ENCODE assay signal across 13 cellular contexts in the genomic region with DNA sequence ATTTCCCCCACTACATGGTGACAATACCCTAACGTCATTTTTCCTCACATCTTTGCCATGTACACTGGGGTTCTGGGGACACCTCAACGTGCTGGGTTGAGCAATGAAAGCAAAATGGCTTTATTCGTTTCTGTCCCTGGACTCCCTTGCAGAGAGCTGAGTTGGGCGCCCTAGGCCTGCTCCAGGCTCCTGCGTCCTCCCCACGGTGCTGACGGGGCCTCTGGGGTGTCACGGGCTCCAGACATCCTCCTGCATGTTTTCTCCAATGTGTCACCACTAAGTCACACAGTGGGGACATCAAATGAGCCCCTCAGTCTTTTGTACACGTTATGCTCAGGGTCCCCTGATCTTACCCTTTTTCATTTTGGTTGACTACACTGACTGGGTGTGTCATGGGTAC.
DNase-seq lines count a peak whose midpoint lies in the region; ATAC-seq, FAIRE-seq and TF ChIP-seq lines count a peak whose summit lies in the region.
"Had no signal": no experiment of that assay in that cellular context is flagged by ENCODE, and none has a peak within 500 bp of the region (broad histone marks: within the 10 kb centered on the region; RNA-seq: fewer than 3 reads in every experiment).

No MANE protein-coding gene starts in this region.

- BruUV-seq in HepG2 (replicated peaks; lab: Mats Ljungman, UMichigan) (TSS peak; percentile 75), A673 (replicated peaks; lab: Mats Ljungman, UMichigan) (no TSS peak)

- H4K20me1 ChIP-seq in HepG2 (ENCODE audit: insufficient read depth, low read length) = no peaks in the 10 kb centered on the region
- no peaks in the 10 kb centered on the region for H4K20me1 ChIP-seq in H1 (replicated peaks in 1 of 2; ENCODE audit: control insufficient read depth in 1 of 2, insufficient read depth in 2 of 2, low read length in 2 of 2)
- H4K20me1 ChIP-seq: BLaER1 had no signal

- no peak overlapping the region; the same call in 1 of the 2 replicates for H4K8ac ChIP-seq in H1 (ENCODE audit: extremely low read depth, insufficient read depth, low read length)
- H4K8ac ChIP-seq in neuronal stem cell (ENCODE audit: low read depth, low read length) = no peak overlapping the region

- H3K79me1 ChIP-seq in H1 (ENCODE audit: low read depth, low read length) (no peaks in the 10 kb centered on the region), neuronal stem cell (ENCODE audit: low read depth, low read length) (peaks cover 3% of the 10 kb centered on the region)

- peak overlapping the region; percentile 86 for H3K4me2 ChIP-seq in HepG2 (ENCODE audit: low read depth, low read length)
- H3K4me2 ChIP-seq in H1 (ENCODE audit: insufficient read depth in 1 of 2, low read depth in 2 of 2, low read length in 2 of 2) = no peak overlapping the region
- no peak overlapping the region for H3K4me2 ChIP-seq in neuronal stem cell (ENCODE audit: insufficient read depth, low read length, poor library complexity, severe bottlenecking)
- H3K4me2 ChIP-seq: BLaER1 had no signal

- H3K79me2 ChIP-seq in HepG2 (ENCODE audit: insufficient read depth, low read length) = peaks cover 2% of the 10 kb centered on the region
- no peaks in the 10 kb centered on the region for H3K79me2 ChIP-seq in H1 (ENCODE audit: control insufficient read depth in 1 of 2, insufficient read depth in 2 of 2, low read length in 2 of 2)

- FAIRE-seq in HepG2 (lab: Jason Lieb, UNC) = no peak
- no peak for FAIRE-seq in H1 (lab: Jason Lieb, UNC)
- FAIRE-seq: A204.1 had no signal

- H3K9me3 ChIP-seq in HepG2 (ENCODE audit: low read length) (no peaks in the 10 kb centered on the region), right lobe of liver (no peaks in the 10 kb centered on the region), H1 (ENCODE audit: insufficient read depth in 2 of 2, low read depth in 1 of 2, low read length in 1 of 2) (peaks cover 0 to 5% of the 10 kb centered on the region in 2 experiments; a peak in 1 of 4 replicates), neuronal stem cell (replicated peaks in 1 of 2; ENCODE audit: control insufficient read depth in 2 of 2, insufficient read depth in 1 of 2, low read depth in 1 of 2, low read length in 2 of 2) (peaks cover 0 to 2% of the 10 kb centered on the region in 2 donors), A673 (ENCODE audit: low read depth, low read length, poor library complexity, severe bottlenecking) (no peaks in the 10 kb centered on the region)

- ATAC-seq in HepG2 = peak; percentile 2; the same call in 2 of the 3 replicates
- ATAC-seq in right lobe of liver = no peak
- ATAC-seq in HG03378 (IDR thresholded peaks at IDR 0.05; ENCODE audit: unreplicated experiment) = no peak

- H3K56ac ChIP-seq in H1 (replicated peaks; ENCODE audit: insufficient read length, low read depth, low read length) = no peak overlapping the region

- H3K4me3 ChIP-seq in HepG2 (replicated peaks in 1 of 3; ENCODE audit: insufficient read depth in 1 of 3, low read depth in 2 of 3, low read length in 3 of 3) = peak overlapping the region in 1 of 3 experiments; percentile 65; a peak in 2 of 6 replicates
- H3K4me3 ChIP-seq in right lobe of liver = no peak overlapping the region
- no peak overlapping the region for H3K4me3 ChIP-seq in H1 (ENCODE audit: extremely low read depth in 1 of 4, insufficient read depth in 2 of 4, low read depth in 3 of 4, low read length in 4 of 4)
- H3K4me3 ChIP-seq in neuronal stem cell (ENCODE audit: low read length in 2 of 2) = no peak overlapping the region
- no peak overlapping the region for H3K4me3 ChIP-seq in A673 (ENCODE audit: low read depth, low read length, poor library complexity, severe bottlenecking)
- H3K4me3 ChIP-seq: BLaER1 had no signal

- CTCF ChIA-PET in HepG2 (lab: Yijun Ruan, JAX; ENCODE audit: low intra/inter-chr PET ratio, low total read pairs) (no interaction called here), H1 (lab: Charles Lee; ENCODE audit: partially characterized antibody) (no interaction called here), A673 (lab: Charles Lee) (no interaction called here)

- DNase-seq in HepG2 (ENCODE audit: low spot score) (no peak), right lobe of liver (no peak), H1 (ENCODE audit: low read depth in 1 of 2, low spot score in 2 of 2) (no peak), neuronal stem cell (ENCODE audit: low spot score) (no peak), A673 (ENCODE audit: low spot score) (no peak)
- DNase-seq in stimulated activated CD4-positive, alpha-beta T cell treated with anti-CD3 and anti-CD28 coated beads, Interleukin-2, amount 100 ng/mL, for 48 hours = no peak
- DNase-seq: CD4-positive, alpha-beta memory T cell; DMS79 treated with DMSO at 0.1 percent for 48 hours; GF-D8; GOT3 had no signal

- WGBS in HepG2 (ENCODE audit: low lambda C conversion rate) = 80% methylated on average over 8 of the region's 9 CpGs
- WGBS in right lobe of liver (ENCODE audit: insufficient coverage, low coverage, low lambda C conversion rate, missing lambda C conversion rate) = 82% methylated on average over 4 of the region's 9 CpGs
- WGBS in H1 (ENCODE audit: extremely low coverage in 1 of 2, insufficient coverage in 1 of 2, insufficient read length in 1 of 2, insufficient replicate concordance in 2 of 2, low coverage in 1 of 2, low lambda C conversion rate in 2 of 2, missing lambda C conversion rate in 1 of 2), 2 experiments = 88% methylated on average over 9 of the region's 9 CpGs; no CpG with 5 or more reads in 1 of the 2 experiments
- WGBS in neuronal stem cell (ENCODE audit: extremely low coverage in 2 of 2, insufficient read length in 2 of 2, insufficient replicate concordance in 1 of 2), 2 donors = no CpG with 5 or more reads among the region's 9 CpGs

- no peak overlapping the region for H2AK5ac ChIP-seq in H1 (ENCODE audit: low read depth, low read length)
- H2AK5ac ChIP-seq in neuronal stem cell (ENCODE audit: low read depth, low read length) = peak overlapping the region; percentile 42

- peak overlapping the region; percentile 74 for H3K9ac ChIP-seq in HepG2 (ENCODE audit: insufficient read depth, low read depth, low read length)
- no peak overlapping the region for H3K9ac ChIP-seq in H1 (replicated peaks in 1 of 4; ENCODE audit: extremely low read depth in 1 of 4, low read depth in 3 of 4, low read length in 3 of 4)
- H3K9ac ChIP-seq in neuronal stem cell (ENCODE audit: low read depth, low read length, poor library complexity) = no peak overlapping the region
- H3K9ac ChIP-seq: BLaER1 had no signal

- H3K23ac ChIP-seq in H1 (ENCODE audit: insufficient read length) = no peak overlapping the region
- no peak overlapping the region for H3K23ac ChIP-seq in neuronal stem cell (ENCODE audit: low read depth, low read length, poor library complexity)

- 0 out of 2 replicates have a peak overlapping the region, but pooled peaks have one; percentile 32 for H2BK20ac ChIP-seq in H1 (ENCODE audit: low read length)

- H3K14ac ChIP-seq in H1 (ENCODE audit: insufficient read length) = no peak overlapping the region
- no peak overlapping the region for H3K14ac ChIP-seq in neuronal stem cell (ENCODE audit: low read length)

- POLR2A ChIA-PET in HepG2 (lab: Yijun Ruan, JAX) (interaction anchor here (0.8 to 2.2 kb wide), 6 partner anchors 9 to 196 kb away, joined by 3 to 13 read pairs (median 5); no protein-coding TSS in a partner anchor), H1 (lab: Charles Lee; ENCODE audit: partially characterized antibody) (no interaction called here), A673 (lab: Charles Lee; ENCODE audit: low non-redundant PET) (no interaction called here)

- H3K36me3 ChIP-seq in HepG2 (replicated peaks in 1 of 2; ENCODE audit: control insufficient read depth in 1 of 2, insufficient read depth in 2 of 2, low read length in 2 of 2) = no peaks in the 10 kb centered on the region; a peak in 2 of 5 replicates
- H3K36me3 ChIP-seq in right lobe of liver = no peaks in the 10 kb centered on the region
- peaks cover 0 to 6% (median under 1%) of the 10 kb centered on the region in 4 experiments; a peak in 3 of 8 replicates for H3K36me3 ChIP-seq in H1 (ENCODE audit: control insufficient read depth in 2 of 4, insufficient read depth in 4 of 4, low read length in 3 of 4)
- peaks cover 0 to 9% of the 10 kb centered on the region in 2 donors for H3K36me3 ChIP-seq in neuronal stem cell (replicated peaks in 1 of 2; ENCODE audit: control insufficient read depth in 2 of 2, insufficient read depth in 2 of 2, low read length in 2 of 2)
- no peaks in the 10 kb centered on the region for H3K36me3 ChIP-seq in A673 (ENCODE audit: insufficient read depth, low read length, poor library complexity, severe bottlenecking)
- H3K36me3 ChIP-seq: BLaER1 had no signal

- H3K18ac ChIP-seq in H1 (ENCODE audit: extremely low read depth, low read length) (no peak overlapping the region), neuronal stem cell (ENCODE audit: low read length) (peak overlapping the region; percentile 94)

- H3K4me1 ChIP-seq in HepG2 (ENCODE audit: insufficient read depth, low read length) (peaks cover 46% of the 10 kb centered on the region), right lobe of liver (no peaks in the 10 kb centered on the region), H1 (replicated peaks in 1 of 4; ENCODE audit: control insufficient read depth in 3 of 4, insufficient read depth in 4 of 4, low read length in 3 of 4) (peaks cover 2 to 4% (median 3%) of the 10 kb centered on the region in 4 experiments; a peak in 4 of 7 replicates), neuronal stem cell (ENCODE audit: control insufficient read depth in 2 of 2, insufficient read depth in 1 of 2, low read depth in 1 of 2, low read length in 2 of 2) (peaks cover 0 to 11% of the 10 kb centered on the region in 2 donors), A673 (ENCODE audit: insufficient read depth, low read length, poor library complexity, severe bottlenecking) (no peaks in the 10 kb centered on the region)
- H3K4me1 ChIP-seq: BLaER1 had no signal

- H3K27me3 ChIP-seq in HepG2 (ENCODE audit: control insufficient read depth in 1 of 2, insufficient read depth in 2 of 2, low read length in 2 of 2) (no peaks in the 10 kb centered on the region), right lobe of liver (no peaks in the 10 kb centered on the region), H1 (replicated peaks in 1 of 4; ENCODE audit: control insufficient read depth in 3 of 4, extremely low read depth in 1 of 4, insufficient read depth in 3 of 4, low read length in 3 of 4) (no peaks in the 10 kb centered on the region), neuronal stem cell (ENCODE audit: control insufficient read depth in 3 of 3, insufficient read depth in 3 of 3, low read depth in 1 of 3, low read length in 3 of 3) (no peaks in the 10 kb centered on the region), A673 (replicated peaks; ENCODE audit: insufficient read depth, low read depth, low read length, poor library complexity) (no peaks in the 10 kb centered on the region)
- H3K27me3 ChIP-seq: BLaER1 had no signal

- peak overlapping the region; percentile 76 for H3K27ac ChIP-seq in HepG2 (ENCODE audit: extremely low read length, insufficient read depth, low read length)
- H3K27ac ChIP-seq in right lobe of liver = no peak overlapping the region
- no peak overlapping the region for H3K27ac ChIP-seq in H1 (ENCODE audit: low read depth, low read length)
- H3K27ac ChIP-seq in neuronal stem cell (replicated peaks; ENCODE audit: low read length) = no peak overlapping the region
- H3K27ac ChIP-seq in A673 (ENCODE audit: low read depth, low read length, poor library complexity, severe bottlenecking) = no peak overlapping the region
- H3K27ac ChIP-seq: BLaER1 had no signal

- H2AFZ ChIP-seq in HepG2 (ENCODE audit: low read length) (peak overlapping the region; percentile 37), H1 (ENCODE audit: low read length) (no peak overlapping the region), neuronal stem cell (ENCODE audit: low read length) (no peak overlapping the region)

- in situ Hi-C loops in HepG2 (cut with HindIII; ENCODE audit: extremely low pct_ligation_motif_present, low pct_unique_long_range_greater_than_20kb) = no loop called here

- no peak overlapping the region; the same call in 1 of the 2 replicates for H2BK12ac ChIP-seq in H1 (ENCODE audit: low read depth, low read length)
- H2BK12ac ChIP-seq in neuronal stem cell (ENCODE audit: low read length) = no peak overlapping the region

- H2BK15ac ChIP-seq in H1 (ENCODE audit: low read length) (no peak overlapping the region), neuronal stem cell (ENCODE audit: low read length) (no peak overlapping the region)

- no peak for TF ChIP-seq RAD21 in HepG2 (CRISPR knock-in tag; IDR thresholded peaks at IDR 0.05)
- TF ChIP-seq RAD21 in H1 (IDR thresholded peaks at IDR 0.05 in 1 of 2, conservative IDR thresholded peaks at IDR 0.05 in 1 of 2; ENCODE audit: low read depth in 2 of 2, low read length in 2 of 2) = no peak

- no peak overlapping the region for H2BK5ac ChIP-seq in H1 (ENCODE audit: low read depth, low read length)
- no peak overlapping the region for H2BK5ac ChIP-seq in neuronal stem cell (ENCODE audit: low read length)

- TF ChIP-seq POLR2A in HepG2 (IDR thresholded peaks at IDR 0.05; ENCODE audit: insufficient read depth in 1 of 2, low read depth in 2 of 2, low read length in 2 of 2) = no peak
- no peak for TF ChIP-seq POLR2A in right lobe of liver (IDR thresholded peaks at IDR 0.05)
- TF ChIP-seq POLR2A in H1 (IDR thresholded peaks at IDR 0.05; ENCODE audit: control extremely low read depth in 1 of 2, low read depth in 2 of 2, low read length in 2 of 2) = no peak

- H4K5ac ChIP-seq in H1 (ENCODE audit: insufficient read length, low read depth, low read length) = no peak overlapping the region

- TF ChIP-seq CTCF in HepG2 (CRISPR knock-in tag; IDR thresholded peaks at IDR 0.05) (no peak), right lobe of liver (IDR thresholded peaks at IDR 0.05) (no peak), H1 (IDR thresholded peaks at IDR 0.05; ENCODE audit: control extremely low read depth in 1 of 3, insufficient read depth in 1 of 3, low read depth in 1 of 3, low read length in 3 of 3) (no peak), A673 (conservative IDR thresholded peaks at IDR 0.05; ENCODE audit: low read depth, low read length) (no peak)

- H2BK120ac ChIP-seq in H1 (replicated peaks; ENCODE audit: low read depth, low read length) (no peak overlapping the region), neuronal stem cell (ENCODE audit: low read depth, low read length) (no peak overlapping the region)

- intact Hi-C loops in HepG2 (cut with micrococcal nuclease; ENCODE audit: unreplicated experiment) (no loop called here), right lobe of liver (cut with DNase I) (no loop called here), A673 (cut with micrococcal nuclease; ENCODE audit: unreplicated experiment) (no loop called here)

- H3K23me2 ChIP-seq in H1 (ENCODE audit: low read depth, low read length) = no peaks in the 10 kb centered on the region

- H4K91ac ChIP-seq in H1 (replicated peaks; ENCODE audit: insufficient read length, low read length) = no peak overlapping the region
- H4K91ac ChIP-seq in neuronal stem cell (ENCODE audit: low read depth, low read length, poor library complexity) = no peak overlapping the region

- no peak for TF ChIP-seq EP300 in HepG2 (IDR thresholded peaks at IDR 0.05; ENCODE audit: low read depth in 2 of 2, low read length in 2 of 2)
- TF ChIP-seq EP300 in HepG2 (CRISPR knock-in tag; IDR thresholded peaks at IDR 0.05; ENCODE audit: borderline replicate concordance) = no peak
- no peak for TF ChIP-seq EP300 in H1 (IDR thresholded peaks at IDR 0.05; ENCODE audit: borderline replicate concordance in 1 of 2, low read depth in 2 of 2, low read length in 2 of 2)

- H3K4ac ChIP-seq in H1 (replicated peaks; ENCODE audit: insufficient read length, low read depth, low read length) (no peak overlapping the region), neuronal stem cell (ENCODE audit: low read length) (no peak overlapping the region)

Comparison
In these comparisons a context has a peak if more than half of its experiments do, and no peak if none do; other contexts are left out.
1. Of the 41 proteins assayed by ChIP-seq in both HepG2 and H1: peak only in HepG2: TBP; only in H1: none; in both: none; in neither: 40.